16 cellular contexts compared by ENCODE assay signal in genomic region chr15:91040851-91041250, GRCh38. TPM values are rescaled to one million over a fixed set of nuclear protein-coding genes. Genes with fewer than 3 reads are reported as not detected.
DNase-seq lines count a peak whose midpoint lies in the region; ATAC-seq and TF ChIP-seq lines count a peak whose summit lies in the region.
"Had no signal": no experiment of that assay in that cellular context is flagged by ENCODE, and none has a peak within 500 bp of the region (broad histone marks: within the 10 kb centered on the region; RNA-seq: fewer than 3 reads in every experiment).

No MANE protein-coding gene starts in this region.

- peak; percentile 88 for ATAC-seq in left lung
- ATAC-seq: PC-3 had no signal

- intact Hi-C loops in left lung (cut with DNase I) = no loop called here

- no peaks in the 10 kb centered on the region for H3K4me1 ChIP-seq in left lung

- TF ChIP-seq CTCF in left lung (IDR thresholded peaks at IDR 0.05) = no peak

- no peaks in the 10 kb centered on the region for H3K36me3 ChIP-seq in left lung

- H3K9me3 ChIP-seq in left lung = no peaks in the 10 kb centered on the region

- H3K27ac ChIP-seq in left lung = no peak overlapping the region
- H3K27ac ChIP-seq: HL-60 had no signal

- H3K4me3 ChIP-seq in left lung = no peak overlapping the region

- DNase-seq in DMS53 (lab: John Stamatoyannopoulos, UW) = peak; percentile 80
- peak; percentile 40 for DNase-seq in HT1080 (ENCODE audit: low read depth)
- peak; percentile 10 for DNase-seq in NCI-H2227 (lab: John Stamatoyannopoulos, UW; ENCODE audit: unreplicated experiment)
- no peak for DNase-seq in left lung
- DNase-seq in NCI-H2081 (lab: John Stamatoyannopoulos, UW) = no peak
- DNase-seq in AG08395 (ENCODE audit: low spot score) = no peak
- no peak for DNase-seq in cerebellar nuclear complex (lab: John Stamatoyannopoulos, UW)
- DNase-seq: AML-193, HFFc6, KG1, NCI-H1092, NCI-H2171 treated with DMSO at 0.1 percent for 48 hours, NCI-H526 treated with DMSO at 0.1 percent for 48 hours, PC-3 had no signal

- H3K27me3 ChIP-seq in left lung = peaks cover 0 to 11% of the 10 kb centered on the region in 2 donors

RNA-seq across cellular contexts. Expression of gene VPS33B, which starts 18.5 kb away (rescaled TPM):
- 11.6 and 12.7 TPM in 2 replicates for total RNA-seq in HT1080 (2014; rRNA removed; shearing (Covaris generic))
- polyA plus RNA-seq in HT1080 (2015; cell fraction: cytosol; rRNA removed) = 8.9 and 9.5 TPM in 2 replicates
- 19.7 and 26.5 TPM in 2 replicates for polyA plus RNA-seq in HT1080 (2015; cell fraction: nucleus; rRNA removed)
- total RNA-seq in left lung = 10 to 100 TPM; 11.8 to 16.6 TPM

RNA-seq across cellular contexts. Expression of gene PRC1, which starts 46.5 kb away (rescaled TPM):
- total RNA-seq in HT1080 (2014; rRNA removed; shearing (Covaris generic)) = 267 and 328 TPM in 2 replicates
- 164 and 186 TPM in 2 replicates for polyA plus RNA-seq in HT1080 (2015; cell fraction: cytosol; rRNA removed)
- 374 and 387 TPM in 2 replicates for polyA plus RNA-seq in HT1080 (2015; cell fraction: nucleus; rRNA removed)
- total RNA-seq in left lung = 10 to 100 TPM; 10.4 to 31.2 TPM

RNA-seq across cellular contexts. Expression of gene SV2B, which starts 59.2 kb away (rescaled TPM):
- 0.10 TPM in 1 of 2 replicates, not detected in the other for total RNA-seq in HT1080 (2014; rRNA removed; shearing (Covaris generic))
- 0.01 and 0.02 TPM in 2 replicates for polyA plus RNA-seq in HT1080 (2015; cell fraction: cytosol; rRNA removed)
- not detected in 2 replicates for polyA plus RNA-seq in HT1080 (2015; cell fraction: nucleus; rRNA removed)
- under 1 TPM; 0.58 to 0.99 TPM for total RNA-seq in left lung
- total RNA-seq: HFFc6, M059J, PC-3 had no signal

Comparison
In these comparisons a context has a peak if more than half of its experiments do, and no peak if none do; other contexts are left out.
1. DNase-seq: peak in DMS53 (single experiment), HT1080 (single experiment) and NCI-H2227 (single experiment); none in left lung (0 of 2), NCI-H2081 (0 of 2), AG08395 (single experiment) and cerebellar nuclear complex (0 of 2).